Comparison of ENCODE assay signal across 2 cellular contexts in genomic region chr20:54146672-54147071, GRCh38.
TF ChIP-seq lines count a peak whose summit lies in the region.

No MANE protein-coding gene starts in this region.

TF ChIP-seq in HepG2, 621 proteins besides CTCF, POLR2A, EP300 and RAD21 (continues in another document):
- TF ChIP-seq ELF1 (CRISPR knock-in tag; IDR thresholded peaks at IDR 0.05) (no peak), FOSL2 (CRISPR knock-in tag; IDR thresholded peaks at IDR 0.05) (no peak), HOXA3 (CRISPR knock-in tag; IDR thresholded peaks at IDR 0.05) (no peak), MAFG (CRISPR knock-in tag; IDR thresholded peaks at IDR 0.05) (no peak), ZXDC (CRISPR knock-in tag; IDR thresholded peaks at IDR 0.05) (no peak), DBP (CRISPR knock-in tag; IDR thresholded peaks at IDR 0.05; ENCODE audit: not compliant biosample characterization) (no peak), RFX1 (IDR thresholded peaks at IDR 0.05) (no peak), BORCS8-MEF2B (CRISPR knock-in tag; IDR thresholded peaks at IDR 0.05) (no peak), KIAA2018 (CRISPR knock-in tag; IDR thresholded peaks at IDR 0.05; ENCODE audit: borderline replicate concordance) (no peak), ZNF674 (CRISPR knock-in tag; IDR thresholded peaks at IDR 0.05; ENCODE audit: low read depth) (no peak), MAFK (conservative IDR thresholded peaks at IDR 0.05 in 1 of 2, IDR thresholded peaks at IDR 0.05 in 1 of 2; ENCODE audit: low read length in 2 of 2) (peak in 1 of 2 experiments; percentile 41; a peak in 1 of 4 replicates)

TF ChIP-seq in GM12878, 131 proteins besides CTCF, POLR2A, EP300 and RAD21:
- no peak for TF ChIP-seq YY1 (IDR thresholded peaks at IDR 0.05; ENCODE audit: low read depth, low read length)
- TF ChIP-seq SPI1 (IDR thresholded peaks at IDR 0.05; ENCODE audit: borderline replicate concordance, insufficient read depth, low read depth, low read length) = no peak
- TF ChIP-seq HDAC2 (IDR thresholded peaks at IDR 0.05) = no peak
- no peak for TF ChIP-seq KLF5 (IDR thresholded peaks at IDR 0.05; ENCODE audit: partially characterized antibody)
- no peak for TF ChIP-seq IRF3 (IDR thresholded peaks at IDR 0.05)
- TF ChIP-seq PML (IDR thresholded peaks at IDR 0.05; ENCODE audit: low read length) = no peak
- no peak for TF ChIP-seq RELA (IDR thresholded peaks at IDR 0.05; ENCODE audit: borderline replicate concordance, partially characterized antibody)
- TF ChIP-seq STAT1 (conservative IDR thresholded peaks at IDR 0.05) = no peak
- TF ChIP-seq TBL1XR1 (IDR thresholded peaks at IDR 0.05; ENCODE audit: low read depth, low read length) = no peak
- TF ChIP-seq IRF5 (IDR thresholded peaks at IDR 0.05; ENCODE audit: borderline replicate concordance) = no peak
- TF ChIP-seq ETV6 (conservative IDR thresholded peaks at IDR 0.05 in 1 of 2, IDR thresholded peaks at IDR 0.05 in 1 of 2; ENCODE audit: borderline replicate concordance in 1 of 2, low read depth in 1 of 2) = 0 out of 4 replicates have a peak, but pooled peaks of 1 of the 2 experiments have one; percentile 44
- TF ChIP-seq NFXL1 (IDR thresholded peaks at IDR 0.05; ENCODE audit: borderline replicate concordance) = 0 out of 2 replicates have a peak, but pooled peaks have one; percentile 5
- TF ChIP-seq NKRF (conservative IDR thresholded peaks at IDR 0.05) = no peak
- TF ChIP-seq PAX5 (IDR thresholded peaks at IDR 0.05; ENCODE audit: borderline replicate concordance, low read depth, low read length) = no peak
- TF ChIP-seq BCLAF1 (IDR thresholded peaks at IDR 0.05) = no peak
- TF ChIP-seq ZNF384 (IDR thresholded peaks at IDR 0.05; ENCODE audit: borderline replicate concordance, low read depth, low read length) = no peak
- no peak for TF ChIP-seq ATF2 (IDR thresholded peaks at IDR 0.05; ENCODE audit: low read length)
